Comparison of ENCODE assay signal across 9 cellular contexts in genomic region chr10:23516530-23516929, GRCh38.
DNase-seq lines count a peak whose midpoint lies in the region; ATAC-seq and TF ChIP-seq lines count a peak whose summit lies in the region.
"Had no signal": no experiment of that assay in that cellular context is flagged by ENCODE, and none has a peak within 500 bp of the region (broad histone marks: within the 10 kb centered on the region; RNA-seq: fewer than 3 reads in every experiment).

No MANE protein-coding gene starts in this region.

- H3K36me3 ChIP-seq in adrenal gland (replicated peaks in 1 of 2) = no peaks in the 10 kb centered on the region

- no peaks in the 10 kb centered on the region for H3K9me3 ChIP-seq in adrenal gland (replicated peaks in 1 of 3)

- H3K27me3 ChIP-seq in adrenal gland = no peaks in the 10 kb centered on the region

- ATAC-seq in GM18505 (IDR thresholded peaks at IDR 0.05; ENCODE audit: unreplicated experiment) (no peak), GM18511 (IDR thresholded peaks at IDR 0.05; ENCODE audit: unreplicated experiment) (no peak)

- 13 to 25% (median 23%) methylated on average over 3 of the region's 3 CpGs for WGBS in adrenal gland, 4 donors

- TF ChIP-seq CTCF in AG09319 (IDR thresholded peaks at IDR 0.05; ENCODE audit: low read depth, low read length) (peak; percentile 75), HFF-Myc (IDR thresholded peaks at IDR 0.05; ENCODE audit: low read depth, low read length, missing control alignments) (peak; percentile 34), adrenal gland (IDR thresholded peaks at IDR 0.05) (peak in 5 of 6 experiments; percentile 14 to 58 (median 46))

- no peak overlapping the region for H3K4me3 ChIP-seq in HFF-Myc (replicated peaks; ENCODE audit: low read depth, low read length)
- no peak overlapping the region for H3K4me3 ChIP-seq in adrenal gland

- intact Hi-C loops in adrenal gland (cut with DNase I) = no loop called here

- no peaks in the 10 kb centered on the region for H3K4me1 ChIP-seq in adrenal gland (replicated peaks in 1 of 2)

- no peak for DNase-seq in AG09319 (ENCODE audit: extremely low read depth, low read depth)
- no peak for DNase-seq in HFF-Myc (ENCODE audit: extremely low read depth, low read depth)
- peak in 2 of 7 donors; percentile 20 to 24 for DNase-seq in adrenal gland
- DNase-seq in left kidney (ENCODE audit: low read depth, low spot score) = peak; percentile 72
- DNase-seq in NCI-H2107 treated with DMSO at 0.1 percent for 48 hours (lab: John Stamatoyannopoulos, UW; ENCODE audit: unreplicated experiment) = no peak
- DNase-seq in NCI-H2227 treated with DMSO at 0.1 percent for 48 hours (lab: John Stamatoyannopoulos, UW) = no peak
- DNase-seq: activated CD4-positive, alpha-beta memory T cell treated with anti-CD3 and anti-CD28 coated beads, Interleukin-2, amount 10 ng/mL, durations not matched to agents 7 days and 5 days had no signal

- TF ChIP-seq POLR2A in adrenal gland (IDR thresholded peaks at IDR 0.05) (no peak), GM18505 (IDR thresholded peaks at IDR 0.05; ENCODE audit: borderline replicate concordance, extremely low read depth, insufficient read depth, insufficient read length) (no peak)

- no peak overlapping the region for H3K27ac ChIP-seq in adrenal gland
